Comparison of ENCODE assay signal across 8 cellular contexts in genomic region chr11:85694385-85694980, GRCh38. TPM values are rescaled to one million over a fixed set of nuclear protein-coding genes. Genes with fewer than 3 reads are reported as not detected.
DNase-seq lines count a peak whose midpoint lies in the region; ATAC-seq and FAIRE-seq lines count a peak whose summit lies in the region.

No MANE protein-coding gene starts in this region.

- H3K27me3 Mint-ChIP-seq in activated naive CD4-positive, alpha-beta T cell treated with anti-CD3 and anti-CD28 coated beads for 36 hours (ENCODE audit: low read depth) = no peaks in the 10 kb centered on the region
- no peaks in the 10 kb centered on the region for H3K27me3 Mint-ChIP-seq in activated naive CD8-positive, alpha-beta T cell treated with anti-CD3 and anti-CD28 coated beads, Interleukin-2, amount 50 U/mL, for 24 hours

- peaks cover 22% of the 10 kb centered on the region for H3K4me1 Mint-ChIP-seq in activated naive CD4-positive, alpha-beta T cell treated with anti-CD3 and anti-CD28 coated beads for 36 hours (ENCODE audit: low read depth)
- H3K4me1 Mint-ChIP-seq in activated naive CD8-positive, alpha-beta T cell treated with anti-CD3 and anti-CD28 coated beads, Interleukin-2, amount 50 U/mL, for 24 hours = peaks cover 12% of the 10 kb centered on the region

- no peaks in the 10 kb centered on the region for H3K36me3 ChIP-seq in adipocyte (ENCODE audit: control insufficient read depth, insufficient read depth, low read length, severe bottlenecking)

- no peaks in the 10 kb centered on the region for H3K9me3 Mint-ChIP-seq in activated naive CD4-positive, alpha-beta T cell treated with anti-CD3 and anti-CD28 coated beads for 36 hours
- no peaks in the 10 kb centered on the region for H3K9me3 Mint-ChIP-seq in activated naive CD4-positive, alpha-beta T cell treated with anti-CD3 and anti-CD28 coated beads, Interleukin-2, amount 50 U/mL, for 72 hours
- H3K9me3 Mint-ChIP-seq in activated naive CD8-positive, alpha-beta T cell treated with anti-CD3 and anti-CD28 coated beads, Interleukin-2, amount 50 U/mL, for 24 hours = no peaks in the 10 kb centered on the region

- intact Hi-C loops in activated naive CD4-positive, alpha-beta T cell treated with anti-CD3 and anti-CD28 coated beads for 36 hours (cut with micrococcal nuclease) = loop anchor here (2.0 kb wide), 3 partner anchors 116 to 160 kb away; partner anchors contain the start of genes CCDC83 and SYTL2

- no peak for ATAC-seq in activated naive CD4-positive, alpha-beta T cell treated with anti-CD3 and anti-CD28 coated beads, Interleukin-2, amount 50 U/mL, for 72 hours
- ATAC-seq in activated naive CD8-positive, alpha-beta T cell treated with anti-CD3 and anti-CD28 coated beads, Interleukin-2, amount 50 U/mL, for 24 hours = no peak
- ATAC-seq in GM19467 (IDR thresholded peaks at IDR 0.05; ENCODE audit: unreplicated experiment) = no peak

- H3K9me3 ChIP-seq in adipocyte (ENCODE audit: control insufficient read depth, low read length) = no peaks in the 10 kb centered on the region

- CTCF ChIA-PET in activated naive CD4-positive, alpha-beta T cell treated with anti-CD3 and anti-CD28 coated beads for 36 hours (lab: Charles Lee) = interaction anchor here (0.6 to 3.6 kb wide), 5 partner anchors 10 to 160 kb away, joined by 3 to 21 read pairs (median 7); partner anchors contain the start of genes CCDC83 and CCDC89

- H3K27ac Mint-ChIP-seq in activated naive CD4-positive, alpha-beta T cell treated with anti-CD3 and anti-CD28 coated beads for 36 hours = no peak overlapping the region
- no peak overlapping the region for H3K27ac Mint-ChIP-seq in activated naive CD4-positive, alpha-beta T cell treated with anti-CD3 and anti-CD28 coated beads, Interleukin-2, amount 50 U/mL, for 72 hours
- no peak overlapping the region for H3K27ac Mint-ChIP-seq in activated naive CD8-positive, alpha-beta T cell treated with anti-CD3 and anti-CD28 coated beads, Interleukin-2, amount 50 U/mL, for 24 hours

- H3K9ac ChIP-seq in adipocyte (ENCODE audit: low read length) = no peak overlapping the region

- FAIRE-seq in islet of Langerhans (lab: Jason Lieb, UNC) = peak; percentile 86

- H3K27me3 ChIP-seq in adipocyte (replicated peaks; ENCODE audit: control insufficient read depth, insufficient read depth, low read length) = no peaks in the 10 kb centered on the region

- H3K4me3 Mint-ChIP-seq in activated naive CD4-positive, alpha-beta T cell treated with anti-CD3 and anti-CD28 coated beads for 36 hours = no peak overlapping the region
- H3K4me3 Mint-ChIP-seq in activated naive CD8-positive, alpha-beta T cell treated with anti-CD3 and anti-CD28 coated beads, Interleukin-2, amount 50 U/mL, for 24 hours = no peak overlapping the region

- H3K4me1 ChIP-seq in adipocyte (ENCODE audit: control insufficient read depth, insufficient read depth, low read length) = peaks cover 6% of the 10 kb centered on the region

- no peaks in the 10 kb centered on the region for H3K36me3 Mint-ChIP-seq in activated naive CD4-positive, alpha-beta T cell treated with anti-CD3 and anti-CD28 coated beads for 36 hours (ENCODE audit: low read depth)
- H3K36me3 Mint-ChIP-seq in activated naive CD4-positive, alpha-beta T cell treated with anti-CD3 and anti-CD28 coated beads, Interleukin-2, amount 50 U/mL, for 72 hours = no peaks in the 10 kb centered on the region
- no peaks in the 10 kb centered on the region for H3K36me3 Mint-ChIP-seq in activated naive CD8-positive, alpha-beta T cell treated with anti-CD3 and anti-CD28 coated beads, Interleukin-2, amount 50 U/mL, for 24 hours (ENCODE audit: low read depth)

- DNase-seq in activated naive CD4-positive, alpha-beta T cell treated with anti-CD3 and anti-CD28 coated beads for 36 hours = peak; percentile 16
- DNase-seq in activated naive CD4-positive, alpha-beta T cell treated with anti-CD3 and anti-CD28 coated beads, Interleukin-2, amount 50 U/mL, for 72 hours (ENCODE audit: low spot score in 2 of 2) = no peak
- DNase-seq in HuH-7 (ENCODE audit: low spot score) = peak; percentile 29
- DNase-seq in adipocyte (ENCODE audit: low read depth) = peak; percentile 75
- DNase-seq in activated naive CD8-positive, alpha-beta T cell treated with anti-CD3 and anti-CD28 coated beads, Interleukin-2, amount 50 U/mL, for 24 hours = no peak
- no peak for DNase-seq in foreskin melanocyte

- H3K4me3 ChIP-seq in adipocyte (ENCODE audit: low read length) = no peak overlapping the region

RNA-seq across cellular contexts. Expression of gene CCDC89, which starts 8.5 kb away (rescaled TPM):
- not detected for total RNA-seq in activated naive CD4-positive, alpha-beta T cell treated with anti-CD3 and anti-CD28 coated beads for 36 hours
- not detected for total RNA-seq in activated naive CD4-positive, alpha-beta T cell treated with anti-CD3 and anti-CD28 coated beads, Interleukin-2, amount 50 U/mL, for 72 hours

RNA-seq across cellular contexts. Expression of gene CREBZF, which starts 29.6 kb away (rescaled TPM):
- total RNA-seq in activated naive CD4-positive, alpha-beta T cell treated with anti-CD3 and anti-CD28 coated beads for 36 hours = 10 to 100 TPM; 53.3 to 53.9 TPM
- 10 to 100 TPM; 61.0 to 65.7 TPM for total RNA-seq in activated naive CD4-positive, alpha-beta T cell treated with anti-CD3 and anti-CD28 coated beads, Interleukin-2, amount 50 U/mL, for 72 hours

RNA-seq across cellular contexts. Expression of gene TMEM126A, which starts 46.7 kb away (rescaled TPM):
- total RNA-seq in activated naive CD4-positive, alpha-beta T cell treated with anti-CD3 and anti-CD28 coated beads for 36 hours = 10 to 100 TPM; 47.5 to 56.2 TPM
- 10 to 100 TPM; 36.5 to 60.3 TPM for total RNA-seq in activated naive CD4-positive, alpha-beta T cell treated with anti-CD3 and anti-CD28 coated beads, Interleukin-2, amount 50 U/mL, for 72 hours

Comparison
In these comparisons a context has a peak if more than half of its experiments do, and no peak if none do; other contexts are left out.
1. DNase-seq: peak in activated naive CD4-positive, alpha-beta T cell treated with anti-CD3 and anti-CD28 coated beads for 36 hours (single experiment), HuH-7 (single experiment) and adipocyte (single experiment); none in activated naive CD4-positive, alpha-beta T cell treated with anti-CD3 and anti-CD28 coated beads, Interleukin-2, amount 50 U/mL, for 72 hours (0 of 2), activated naive CD8-positive, alpha-beta T cell treated with anti-CD3 and anti-CD28 coated beads, Interleukin-2, amount 50 U/mL, for 24 hours (single experiment) and foreskin melanocyte (single experiment).